Comparison of ENCODE assay signal across 8 cellular contexts in the genomic region with DNA sequence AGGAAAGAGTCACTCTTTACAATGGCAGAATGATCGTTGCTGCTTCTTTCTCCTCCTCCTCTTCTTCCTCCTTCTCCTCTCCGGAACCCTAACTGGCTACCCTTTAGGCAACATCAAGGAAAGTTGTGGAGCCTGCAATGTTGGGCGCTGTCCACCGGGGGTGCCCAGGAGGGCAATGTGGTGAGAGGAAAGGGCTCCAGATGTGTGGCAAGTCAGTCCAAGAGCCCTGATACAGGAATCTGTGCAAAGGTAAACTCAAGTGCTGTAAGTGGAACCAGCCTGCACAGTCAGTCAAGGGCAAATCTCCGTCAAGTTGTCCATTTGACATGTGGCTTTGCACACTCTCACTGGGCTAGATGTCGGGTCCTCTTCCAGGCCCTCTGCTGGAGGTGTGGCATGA. TPM values are rescaled to one million over a fixed set of nuclear protein-coding genes. Genes with fewer than 3 reads are reported as not detected.
DNase-seq lines count a peak whose midpoint lies in the region; ATAC-seq and TF ChIP-seq lines count a peak whose summit lies in the region.

No MANE protein-coding gene starts in this region.

- H3K27me3 ChIP-seq in GM06990 (replicated peaks; ENCODE audit: control insufficient read depth, insufficient read depth, low read length): no peaks in the 10 kb centered on the region; the same call in none of the 2 replicates

- peak; percentile 21 for TF ChIP-seq CTCF in GM06990 (IDR thresholded peaks at IDR 0.05; ENCODE audit: insufficient read depth, low read length, poor library complexity, severe bottlenecking)

- H3K36me3 ChIP-seq in GM06990 (ENCODE audit: control insufficient read depth, insufficient read depth, low read length): no peaks in the 10 kb centered on the region

- ATAC-seq in GM19455 (IDR thresholded peaks at IDR 0.05; ENCODE audit: unreplicated experiment): no peak
- no peak for ATAC-seq in GM21526 (IDR thresholded peaks at IDR 0.05; ENCODE audit: low FRiP score, unreplicated experiment)
- no peak for ATAC-seq in GM21381 (IDR thresholded peaks at IDR 0.05; ENCODE audit: unreplicated experiment)

- H3K4me3 ChIP-seq in GM06990 (replicated peaks; ENCODE audit: low read depth, low read length): no peak overlapping the region

- peak; percentile 16 for DNase-seq in AG08395 (ENCODE audit: low spot score)
- DNase-seq in GM06990 (ENCODE audit: extremely low read depth, insufficient read length): no peak
- peak; percentile 52 for DNase-seq in SK-N-DZ (ENCODE audit: low spot score)
- DNase-seq in iPS-NIHi11 (ENCODE audit: low spot score): peak; percentile 16
- DNase-seq in medulla oblongata (ENCODE audit: extremely low spot score): no peak

RNA-seq across cellular contexts. Expression of a gene that starts 2.8 kb away (rescaled TPM):
- 2.2 and 2.4 TPM in 2 replicates for polyA plus RNA-seq in SK-N-DZ (2014; cell fraction: cytosol; rRNA removed)
- polyA plus RNA-seq in SK-N-DZ (2014; cell fraction: nucleus; rRNA removed): 2.9 and 5.1 TPM in 2 replicates

RNA-seq across cellular contexts. Expression of a gene that starts 52.7 kb away (rescaled TPM):
- 27.3 and 31.5 TPM in 2 replicates for polyA plus RNA-seq in SK-N-DZ (2014; cell fraction: cytosol; rRNA removed)
- polyA plus RNA-seq in SK-N-DZ (2014; cell fraction: nucleus; rRNA removed): 18.3 and 39.5 TPM in 2 replicates

Comparison
In these comparisons a context has a peak if more than half of its experiments do, and no peak if none do; other contexts are left out.
1. DNase-seq: peak in AG08395 (single experiment), SK-N-DZ (single experiment) and iPS-NIHi11 (single experiment); none in GM06990 (single experiment) and medulla oblongata (single experiment).